In the genomic region with DNA sequence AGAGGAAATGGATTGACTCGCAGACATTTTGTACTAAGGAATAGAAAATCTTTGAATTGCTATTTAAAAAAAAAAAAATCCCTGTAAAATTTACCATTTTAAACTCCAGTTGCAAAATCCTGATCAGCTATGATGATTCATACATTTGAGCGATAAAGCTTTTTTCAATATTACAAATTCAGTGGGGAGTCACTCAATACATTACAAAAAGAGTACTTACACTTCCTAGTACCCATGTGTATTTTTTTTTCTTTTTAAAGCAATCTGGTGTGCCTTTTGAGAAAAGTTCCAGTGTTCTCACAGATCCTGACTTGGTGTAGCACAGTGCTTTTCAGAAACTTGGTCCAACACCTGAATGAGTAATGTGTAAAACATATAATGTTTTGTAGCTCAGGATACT, we compare ENCODE assay signal across 18 cellular contexts. TPM values are rescaled to one million over a fixed set of nuclear protein-coding genes. Genes with fewer than 3 reads are reported as not detected.
DNase-seq lines count a peak whose midpoint lies in the region; ATAC-seq and TF ChIP-seq lines count a peak whose summit lies in the region.
"Had no signal": no experiment of that assay in that cellular context is flagged by ENCODE, and none has a peak within 500 bp of the region (broad histone marks: within the 10 kb centered on the region; RNA-seq: fewer than 3 reads in every experiment).

No MANE protein-coding gene starts in this region.

- no TSS peak for BruUV-seq in A673 (replicated peaks; lab: Mats Ljungman, UMichigan)

- no peaks in the 10 kb centered on the region for H3K27me3 ChIP-seq in A673 (replicated peaks; ENCODE audit: insufficient read depth, low read depth, low read length, poor library complexity)

- ATAC-seq in T-helper 17 cell = no peak
- no peak for ATAC-seq in HG03045 (IDR thresholded peaks at IDR 0.05; ENCODE audit: unreplicated experiment)
- ATAC-seq in GM18502 (IDR thresholded peaks at IDR 0.05; ENCODE audit: poor library complexity, unreplicated experiment) = no peak
- no peak for ATAC-seq in GM18861 (IDR thresholded peaks at IDR 0.05; ENCODE audit: unreplicated experiment)
- ATAC-seq in HG03097 (IDR thresholded peaks at IDR 0.05; ENCODE audit: low FRiP score, unreplicated experiment) = no peak
- ATAC-seq: Panc1 had no signal

- intact Hi-C loops in A673 (cut with micrococcal nuclease; ENCODE audit: unreplicated experiment) = loop anchor here (5.0 kb wide), 2 partner anchors 813 to 1023 kb away; no protein-coding TSS in a partner anchor

- H3K4me1 Mint-ChIP-seq in T-helper 17 cell (peaks cover 61% of the 10 kb centered on the region), immature natural killer cell (peaks cover 80 to 100% of the 10 kb centered on the region in 2 donors)

- H3K9me3 Mint-ChIP-seq in immature natural killer cell = no peaks in the 10 kb centered on the region
- H3K9me3 Mint-ChIP-seq: neural crest cell had no signal

- H3K27ac ChIP-seq in A673 (ENCODE audit: low read depth, low read length, poor library complexity, severe bottlenecking) = peak overlapping the region; percentile 33
- H3K27ac ChIP-seq: prostate gland had no signal

- H3K9me3 ChIP-seq in A673 (ENCODE audit: low read depth, low read length, poor library complexity, severe bottlenecking) = peaks cover 5% of the 10 kb centered on the region
- H3K9me3 ChIP-seq in T-helper 17 cell (ENCODE audit: control insufficient read depth, low read length, poor library complexity, severe bottlenecking) = no peaks in the 10 kb centered on the region
- H3K9me3 ChIP-seq: prostate gland had no signal

- H3K27me3 Mint-ChIP-seq in T-helper 17 cell (no peaks in the 10 kb centered on the region), immature natural killer cell (ENCODE audit: low read depth in 3 of 3) (peaks cover 0 to 14% (median 4%) of the 10 kb centered on the region in 3 donors)

- no peak for TF ChIP-seq CTCF in A673 (conservative IDR thresholded peaks at IDR 0.05; ENCODE audit: low read depth, low read length)

- no peak overlapping the region for H3K4me3 ChIP-seq in A673 (ENCODE audit: low read depth, low read length, poor library complexity, severe bottlenecking)
- H3K4me3 ChIP-seq: prostate gland, smooth muscle cell had no signal

- no peak for DNase-seq in A673 (ENCODE audit: low spot score)
- DNase-seq in CD1c-positive myeloid dendritic cell (ENCODE audit: extremely low spot score) = peak; percentile 18
- DNase-seq in T-helper 17 cell = no peak
- no peak for DNase-seq in immature natural killer cell
- DNase-seq: amygdala; DMS53; islet precursor cell; NCI-H146; NCI-H226; stimulated activated CD4-positive, alpha-beta T cell treated with anti-CD3 and anti-CD28 coated beads, Interleukin-4, amount 100 ng/mL, for 24 hours had no signal

- H3K27ac Mint-ChIP-seq in T-helper 17 cell (peak overlapping the region; percentile 93), immature natural killer cell (peak overlapping the region in 4 of 6 donors; percentile 14 to 89 (median 30))

- POLR2A ChIA-PET in A673 (lab: Charles Lee; ENCODE audit: low non-redundant PET) = no interaction called here

- H3K36me3 Mint-ChIP-seq in T-helper 17 cell (ENCODE audit: low read depth) (peaks cover 3% of the 10 kb centered on the region), immature natural killer cell (peaks cover 7 to 12% (median 11%) of the 10 kb centered on the region in 3 donors)

- H3K4me1 ChIP-seq in A673 (ENCODE audit: insufficient read depth, low read length, poor library complexity, severe bottlenecking) = peaks cover 78% of the 10 kb centered on the region

- peaks cover 9% of the 10 kb centered on the region for H3K36me3 ChIP-seq in A673 (ENCODE audit: insufficient read depth, low read length, poor library complexity, severe bottlenecking)
- H3K36me3 ChIP-seq: prostate gland had no signal

- H3K4me3 Mint-ChIP-seq in T-helper 17 cell = no peak overlapping the region
- peak overlapping the region in 1 of 5 donors; percentile 72 for H3K4me3 Mint-ChIP-seq in immature natural killer cell
- H3K4me3 Mint-ChIP-seq: neural crest cell had no signal

- CTCF ChIA-PET in A673 (lab: Charles Lee) = no interaction called here

RNA-seq across cellular contexts. Expression of gene PIK3R1, which starts 54.3 kb away (rescaled TPM):
- 57.9 and 64.8 TPM in 2 replicates for total RNA-seq in A673 (2021)
- 100 to 1,000 TPM; 212 to 306 TPM for total RNA-seq in T-helper 17 cell
- polyA plus RNA-seq in immature natural killer cell = 10 to 100 TPM; 62.7 to 80.0 (median 66.8) TPM
